ENCODE assay signal across 1 cellular context in genomic region chr2:202377308-202377736, GRCh38.
TF ChIP-seq lines count a peak whose summit lies in the region.

No MANE protein-coding gene starts in this region.

TF ChIP-seq in HepG2, 621 proteins besides CTCF, POLR2A, EP300 and RAD21 (continued from another document and continues in another):
- TF ChIP-seq UBTF (CRISPR knock-in tag; IDR thresholded peaks at IDR 0.05) (peak; percentile 99), SMARCE1 (IDR thresholded peaks at IDR 0.05; ENCODE audit: borderline replicate concordance) (no peak), FOXM1 (CRISPR knock-in tag; IDR thresholded peaks at IDR 0.05) (no peak), ELF4 (CRISPR knock-in tag; IDR thresholded peaks at IDR 0.05; ENCODE audit: borderline replicate concordance) (0 out of 2 replicates have a peak, but pooled peaks have one; percentile 29), NFE2L1 (CRISPR knock-in tag; IDR thresholded peaks at IDR 0.05; ENCODE audit: borderline replicate concordance) (no peak), HNRNPLL (IDR thresholded peaks at IDR 0.05; ENCODE audit: low read depth, low read length, poor library complexity, severe bottlenecking) (peak; percentile 59), JUN (CRISPR knock-in tag; IDR thresholded peaks at IDR 0.05) (no peak), ZNF343 (CRISPR knock-in tag; IDR thresholded peaks at IDR 0.05) (peak; percentile 69; the same call in 1 of the 2 replicates), ZBTB21 (CRISPR knock-in tag; IDR thresholded peaks at IDR 0.05) (no peak), ZNF598 (CRISPR knock-in tag; IDR thresholded peaks at IDR 0.05; ENCODE audit: borderline replicate concordance) (no peak; the same call in 1 of the 2 replicates), ELF1 (CRISPR knock-in tag; IDR thresholded peaks at IDR 0.05) (peak; percentile 15; the same call in 1 of the 2 replicates), ZNF275 (CRISPR knock-in tag; IDR thresholded peaks at IDR 0.05; ENCODE audit: borderline replicate concordance) (0 out of 2 replicates have a peak, but pooled peaks have one; percentile 75), MEIS2 (CRISPR knock-in tag; IDR thresholded peaks at IDR 0.05) (peak; percentile 33; the same call in 1 of the 2 replicates), MYC (CRISPR knock-in tag; IDR thresholded peaks at IDR 0.05; ENCODE audit: borderline replicate concordance) (peak; percentile 85), ZNF550 (CRISPR knock-in tag; IDR thresholded peaks at IDR 0.05; ENCODE audit: borderline replicate concordance) (no peak), ZKSCAN5 (CRISPR knock-in tag; IDR thresholded peaks at IDR 0.05) (no peak), ISL2 (CRISPR knock-in tag; IDR thresholded peaks at IDR 0.05) (no peak), ZNF383 (CRISPR knock-in tag; IDR thresholded peaks at IDR 0.05; ENCODE audit: borderline replicate concordance) (0 out of 2 replicates have a peak, but pooled peaks have one; percentile 82), ZNF142 (CRISPR knock-in tag; IDR thresholded peaks at IDR 0.05) (0 out of 2 replicates have a peak, but pooled peaks have one; percentile 17), MEF2D (CRISPR knock-in tag; IDR thresholded peaks at IDR 0.05) (0 out of 2 replicates have a peak, but pooled peaks have one; percentile 24), ATF7-NPFF (CRISPR knock-in tag; IDR thresholded peaks at IDR 0.05; ENCODE audit: low read depth) (peak; percentile 60; the same call in 1 of the 2 replicates), ZNF562 (CRISPR knock-in tag; IDR thresholded peaks at IDR 0.05; ENCODE audit: borderline replicate concordance) (no peak), HMG20B (CRISPR knock-in tag; conservative IDR thresholded peaks at IDR 0.05) (no peak), ZSCAN22 (CRISPR knock-in tag; IDR thresholded peaks at IDR 0.05) (no peak), BRF2 (CRISPR knock-in tag; IDR thresholded peaks at IDR 0.05) (no peak), IKZF1 (IDR thresholded peaks at IDR 0.05) (no peak), ZNF703 (CRISPR knock-in tag; IDR thresholded peaks at IDR 0.05; ENCODE audit: borderline replicate concordance) (no peak), ZSCAN20 (CRISPR knock-in tag; IDR thresholded peaks at IDR 0.05; ENCODE audit: borderline replicate concordance) (no peak), PCBP1 (IDR thresholded peaks at IDR 0.05; ENCODE audit: borderline replicate concordance, low read depth, low read length) (no peak), HMGXB3 (CRISPR knock-in tag; IDR thresholded peaks at IDR 0.05; ENCODE audit: borderline replicate concordance) (no peak), SCMH1 (CRISPR knock-in tag; IDR thresholded peaks at IDR 0.05; ENCODE audit: borderline replicate concordance) (no peak), ZNF570 (CRISPR knock-in tag; IDR thresholded peaks at IDR 0.05; ENCODE audit: borderline replicate concordance) (no peak)
- TF ChIP-seq, protein P1, sequence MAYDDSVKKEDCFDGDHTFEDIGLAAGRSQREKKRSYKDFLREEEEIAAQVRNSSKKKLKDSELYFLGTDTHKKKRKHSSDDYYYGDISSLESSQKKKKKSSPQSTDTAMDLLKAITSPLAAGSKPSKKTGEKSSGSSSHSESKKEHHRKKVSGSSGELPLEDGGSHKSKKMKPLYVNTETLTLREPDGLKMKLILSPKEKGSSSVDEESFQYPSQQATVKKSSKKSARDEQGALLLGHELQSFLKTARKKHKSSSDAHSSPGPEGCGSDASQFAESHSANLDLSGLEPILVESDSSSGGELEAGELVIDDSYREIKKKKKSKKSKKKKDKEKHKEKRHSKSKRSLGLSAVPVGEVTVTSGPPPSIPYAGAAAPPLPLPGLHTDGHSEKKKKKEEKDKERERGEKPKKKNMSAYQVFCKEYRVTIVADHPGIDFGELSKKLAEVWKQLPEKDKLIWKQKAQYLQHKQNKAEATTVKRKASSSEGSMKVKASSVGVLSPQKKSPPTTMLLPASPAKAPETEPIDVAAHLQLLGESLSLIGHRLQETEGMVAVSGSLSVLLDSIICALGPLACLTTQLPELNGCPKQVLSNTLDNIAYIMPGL (CRISPR knock-in tag; IDR thresholded peaks at IDR 0.05; ENCODE audit: borderline replicate concordance in 1 of 2, low read depth in 1 of 2), result peak; percentile 72 to 83; a peak in 3 of 4 replicates
- TF ChIP-seq, protein P2, sequence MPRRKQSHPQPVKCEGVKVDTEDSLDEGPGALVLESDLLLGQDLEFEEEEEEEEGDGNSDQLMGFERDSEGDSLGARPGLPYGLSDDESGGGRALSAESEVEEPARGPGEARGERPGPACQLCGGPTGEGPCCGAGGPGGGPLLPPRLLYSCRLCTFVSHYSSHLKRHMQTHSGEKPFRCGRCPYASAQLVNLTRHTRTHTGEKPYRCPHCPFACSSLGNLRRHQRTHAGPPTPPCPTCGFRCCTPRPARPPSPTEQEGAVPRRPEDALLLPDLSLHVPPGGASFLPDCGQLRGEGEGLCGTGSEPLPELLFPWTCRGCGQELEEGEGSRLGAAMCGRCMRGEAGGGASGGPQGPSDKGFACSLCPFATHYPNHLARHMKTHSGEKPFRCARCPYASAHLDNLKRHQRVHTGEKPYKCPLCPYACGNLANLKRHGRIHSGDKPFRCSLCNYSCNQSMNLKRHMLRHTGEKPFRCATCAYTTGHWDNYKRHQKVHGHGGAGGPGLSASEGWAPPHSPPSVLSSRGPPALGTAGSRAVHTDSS (CRISPR knock-in tag; conservative IDR thresholded peaks at IDR 0.05), result 0 out of 2 replicates have a peak, but pooled peaks have one; percentile 58
- TF ChIP-seq, protein P3, sequence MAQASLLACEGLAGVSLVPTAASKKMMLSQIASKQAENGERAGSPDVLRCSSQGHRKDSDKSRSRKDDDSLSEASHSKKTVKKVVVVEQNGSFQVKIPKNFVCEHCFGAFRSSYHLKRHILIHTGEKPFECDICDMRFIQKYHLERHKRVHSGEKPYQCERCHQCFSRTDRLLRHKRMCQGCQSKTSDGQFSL (CRISPR knock-in tag; IDR thresholded peaks at IDR 0.05), result no peak
- TF ChIP-seq, protein P4, sequence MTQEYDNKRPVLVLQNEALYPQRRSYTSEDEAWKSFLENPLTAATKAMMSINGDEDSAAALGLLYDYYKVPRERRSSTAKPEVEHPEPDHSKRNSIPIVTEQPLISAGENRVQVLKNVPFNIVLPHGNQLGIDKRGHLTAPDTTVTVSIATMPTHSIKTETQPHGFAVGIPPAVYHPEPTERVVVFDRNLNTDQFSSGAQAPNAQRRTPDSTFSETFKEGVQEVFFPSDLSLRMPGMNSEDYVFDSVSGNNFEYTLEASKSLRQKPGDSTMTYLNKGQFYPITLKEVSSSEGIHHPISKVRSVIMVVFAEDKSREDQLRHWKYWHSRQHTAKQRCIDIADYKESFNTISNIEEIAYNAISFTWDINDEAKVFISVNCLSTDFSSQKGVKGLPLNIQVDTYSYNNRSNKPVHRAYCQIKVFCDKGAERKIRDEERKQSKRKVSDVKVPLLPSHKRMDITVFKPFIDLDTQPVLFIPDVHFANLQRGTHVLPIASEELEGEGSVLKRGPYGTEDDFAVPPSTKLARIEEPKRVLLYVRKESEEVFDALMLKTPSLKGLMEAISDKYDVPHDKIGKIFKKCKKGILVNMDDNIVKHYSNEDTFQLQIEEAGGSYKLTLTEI (CRISPR knock-in tag; conservative IDR thresholded peaks at IDR 0.05), result no peak
